8 cellular contexts compared by ENCODE assay signal in the genomic region with DNA sequence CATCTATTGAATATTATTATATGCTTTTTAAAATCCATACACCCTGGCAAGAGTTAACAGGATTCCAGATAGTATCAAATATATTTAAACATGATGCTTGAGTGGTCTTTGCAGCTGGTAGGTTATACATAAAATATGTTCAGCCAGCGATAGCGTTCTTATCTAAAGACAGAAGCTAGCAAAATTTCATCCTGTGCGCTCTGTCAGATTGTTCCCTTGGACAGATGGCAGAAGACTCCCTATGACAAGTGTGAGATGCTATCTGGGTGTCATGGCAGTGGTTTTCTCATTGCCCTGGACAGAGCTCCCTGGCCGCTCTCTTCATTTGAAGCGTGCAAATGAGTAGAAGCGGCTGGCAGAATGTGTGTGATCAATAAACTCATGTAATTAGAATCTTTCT.
"Had no signal": no experiment of that assay in that cellular context is flagged by ENCODE, and none has a peak within 500 bp of the region (broad histone marks: within the 10 kb centered on the region; RNA-seq: fewer than 3 reads in every experiment).

No MANE protein-coding gene starts in this region.

- H3K9ac ChIP-seq: GM23248 had no signal

- H3K27ac Mint-ChIP-seq: IgD-negative memory B cell had no signal

- H3K4me3 Mint-ChIP-seq: IgD-negative memory B cell had no signal

- H3K36me3 ChIP-seq: HAP-1 had no signal

- ATAC-seq: HepG2 had no signal

- H3K27me3 Mint-ChIP-seq: IgD-negative memory B cell had no signal

- H3K36me3 Mint-ChIP-seq: IgD-negative memory B cell had no signal

- H3K4me1 Mint-ChIP-seq: IgD-negative memory B cell had no signal

- H3K27ac ChIP-seq: GM23248, HL-60 had no signal

- H3K4me3 ChIP-seq: GM23248, HAP-1 had no signal

- H3K4me1 ChIP-seq: HAP-1 had no signal

- DNase-seq: GM23248, GOT3, H7, KBM-7 had no signal
